ENCODE assay signal across 11 cellular contexts in genomic region chr1:156508955-156509234, GRCh38. TPM values are rescaled to one million over a fixed set of nuclear protein-coding genes. Genes with fewer than 3 reads are reported as not detected.
DNase-seq lines count a peak whose midpoint lies in the region; ATAC-seq and TF ChIP-seq lines count a peak whose summit lies in the region.
"Had no signal": no experiment of that assay in that cellular context is flagged by ENCODE, and none has a peak within 500 bp of the region (broad histone marks: within the 10 kb centered on the region; RNA-seq: fewer than 3 reads in every experiment).

No MANE protein-coding gene starts in this region.

- DNase-seq in activated T-cell treated with anti-CD3 and anti-CD28 coated beads, Interleukin-2, amount 50 U/mL, for 72 hours: no peak
- DNase-seq in activated T-cell treated with anti-CD3 and anti-CD28 coated beads, Interleukin-2, amount 50 U/mL, for 4 hours: no peak
- DNase-seq in naive thymus-derived CD8-positive, alpha-beta T cell: no peak
- no peak for DNase-seq in tibial artery
- DNase-seq in activated CD4-positive, CD25-positive, alpha-beta regulatory T cell treated with anti-CD3 and anti-CD28 coated beads, Interleukin-2, amount 50 U/mL, for 72 hours: no peak
- DNase-seq in effector CD4-positive, alpha-beta T cell: no peak
- DNase-seq: activated CD4-positive, alpha-beta T cell treated with anti-CD3 and anti-CD28 coated beads for 48 hours; NCI-H1436 treated with DMSO at 0.1 percent for 48 hours had no signal

- ATAC-seq in activated T-cell treated with anti-CD3 and anti-CD28 coated beads, Interleukin-2, amount 50 U/mL, for 72 hours (replicated peaks in 1 of 2): no peak
- ATAC-seq in activated T-cell treated with anti-CD3 and anti-CD28 coated beads, Interleukin-2, amount 50 U/mL, for 4 hours: no peak
- ATAC-seq in naive thymus-derived CD8-positive, alpha-beta T cell: no peak
- no peak for ATAC-seq in HG02884 (IDR thresholded peaks at IDR 0.05; ENCODE audit: unreplicated experiment)
- ATAC-seq: body of pancreas had no signal

- H3K9me3 ChIP-seq in tibial artery: no peaks in the 10 kb centered on the region
- H3K9me3 ChIP-seq: body of pancreas had no signal

- no peak overlapping the region for H3K27ac Mint-ChIP-seq in activated T-cell treated with anti-CD3 and anti-CD28 coated beads, Interleukin-2, amount 50 U/mL, for 72 hours
- H3K27ac Mint-ChIP-seq in dendritic cell treated with granulocyte-macrophage colony-stimulating factor and Interleukin-4, amounts not matched to agents 40 ng/mL and 50 ng/mL, for 4 days: peak overlapping the region; percentile 100
- peak overlapping the region; percentile 53 to 99 (median 96) for H3K27ac Mint-ChIP-seq in naive thymus-derived CD8-positive, alpha-beta T cell

- no peak overlapping the region for H3K4me3 ChIP-seq in tibial artery
- H3K4me3 ChIP-seq: body of pancreas had no signal

- H3K36me3 ChIP-seq in tibial artery: no peaks in the 10 kb centered on the region

- POLR2A ChIA-PET in naive thymus-derived CD8-positive, alpha-beta T cell (lab: Charles Lee): interaction anchor here (1.0 to 3.7 kb wide), 10 partner anchors 8 to 83 kb away, joined by 4 to 17 read pairs (median 6); partner anchors contain the start of genes MEF2D and NAXE

- TF ChIP-seq CTCF in tibial artery (IDR thresholded peaks at IDR 0.05): no peak

- peaks cover 0 to 2% of the 10 kb centered on the region in 2 donors for H3K9me3 Mint-ChIP-seq in activated T-cell treated with anti-CD3 and anti-CD28 coated beads, Interleukin-2, amount 50 U/mL, for 72 hours
- no peaks in the 10 kb centered on the region for H3K9me3 Mint-ChIP-seq in activated T-cell treated with anti-CD3 and anti-CD28 coated beads, Interleukin-2, amount 50 U/mL, for 4 hours
- H3K9me3 Mint-ChIP-seq in dendritic cell treated with granulocyte-macrophage colony-stimulating factor and Interleukin-4, amounts not matched to agents 40 ng/mL and 50 ng/mL, for 4 days: no peaks in the 10 kb centered on the region
- no peaks in the 10 kb centered on the region for H3K9me3 Mint-ChIP-seq in naive thymus-derived CD8-positive, alpha-beta T cell

- peak overlapping the region; percentile 94 to 100 for H3K27ac ChIP-seq in tibial artery

- H3K4me3 Mint-ChIP-seq in activated T-cell treated with anti-CD3 and anti-CD28 coated beads, Interleukin-2, amount 50 U/mL, for 72 hours: peak overlapping the region; percentile 82 to 91
- H3K4me3 Mint-ChIP-seq in activated T-cell treated with anti-CD3 and anti-CD28 coated beads, Interleukin-2, amount 50 U/mL, for 4 hours: no peak overlapping the region
- H3K4me3 Mint-ChIP-seq in dendritic cell treated with granulocyte-macrophage colony-stimulating factor and Interleukin-4, amounts not matched to agents 40 ng/mL and 50 ng/mL, for 4 days: no peak overlapping the region
- H3K4me3 Mint-ChIP-seq in naive thymus-derived CD8-positive, alpha-beta T cell: peak overlapping the region in 5 of 10 donors; percentile 10 to 78 (median 36)

- intact Hi-C loops in dendritic cell treated with granulocyte-macrophage colony-stimulating factor and Interleukin-4, amounts not matched to agents 40 ng/mL and 50 ng/mL, for 4 days (cut with micrococcal nuclease): no loop called here
- intact Hi-C loops in tibial artery (cut with DNase I; ENCODE audit: low total_unique reads): no loop called here

- no peaks in the 10 kb centered on the region for H3K27me3 ChIP-seq in tibial artery
- H3K27me3 ChIP-seq: body of pancreas had no signal

- peaks cover 0 to 66% (median 56%) of the 10 kb centered on the region in 4 donors for H3K4me1 ChIP-seq in tibial artery

- H3K36me3 Mint-ChIP-seq in activated T-cell treated with anti-CD3 and anti-CD28 coated beads, Interleukin-2, amount 50 U/mL, for 72 hours (ENCODE audit: insufficient read depth in 2 of 2): peaks cover 2 to 5% of the 10 kb centered on the region in 2 donors
- H3K36me3 Mint-ChIP-seq in activated T-cell treated with anti-CD3 and anti-CD28 coated beads, Interleukin-2, amount 50 U/mL, for 4 hours (ENCODE audit: insufficient read depth): no peaks in the 10 kb centered on the region
- no peaks in the 10 kb centered on the region for H3K36me3 Mint-ChIP-seq in dendritic cell treated with granulocyte-macrophage colony-stimulating factor and Interleukin-4, amounts not matched to agents 40 ng/mL and 50 ng/mL, for 4 days (ENCODE audit: low read depth)
- no peaks in the 10 kb centered on the region for H3K36me3 Mint-ChIP-seq in naive thymus-derived CD8-positive, alpha-beta T cell

- H3K4me1 Mint-ChIP-seq in activated T-cell treated with anti-CD3 and anti-CD28 coated beads, Interleukin-2, amount 50 U/mL, for 72 hours (ENCODE audit: low read depth): peaks cover 78% of the 10 kb centered on the region
- peaks cover 47% of the 10 kb centered on the region for H3K4me1 Mint-ChIP-seq in activated T-cell treated with anti-CD3 and anti-CD28 coated beads, Interleukin-2, amount 50 U/mL, for 4 hours (ENCODE audit: low read depth)
- peaks cover 65% of the 10 kb centered on the region for H3K4me1 Mint-ChIP-seq in dendritic cell treated with granulocyte-macrophage colony-stimulating factor and Interleukin-4, amounts not matched to agents 40 ng/mL and 50 ng/mL, for 4 days (ENCODE audit: low read depth)
- peaks cover 27 to 66% (median 63%) of the 10 kb centered on the region in 4 donors for H3K4me1 Mint-ChIP-seq in naive thymus-derived CD8-positive, alpha-beta T cell

- H3K27me3 Mint-ChIP-seq in activated T-cell treated with anti-CD3 and anti-CD28 coated beads, Interleukin-2, amount 50 U/mL, for 72 hours (ENCODE audit: low read depth): no peaks in the 10 kb centered on the region
- H3K27me3 Mint-ChIP-seq in activated T-cell treated with anti-CD3 and anti-CD28 coated beads, Interleukin-2, amount 50 U/mL, for 4 hours (ENCODE audit: low read depth): peaks cover 2% of the 10 kb centered on the region
- no peaks in the 10 kb centered on the region for H3K27me3 Mint-ChIP-seq in dendritic cell treated with granulocyte-macrophage colony-stimulating factor and Interleukin-4, amounts not matched to agents 40 ng/mL and 50 ng/mL, for 4 days
- H3K27me3 Mint-ChIP-seq in naive thymus-derived CD8-positive, alpha-beta T cell: peaks cover 0 to 5% (median 0%) of the 10 kb centered on the region in 5 donors

RNA-seq across cellular contexts. Expression of gene MEF2D, which starts 8.3 kb away (rescaled TPM):
- 10 to 100 TPM; 73.3 to 86.8 TPM for total RNA-seq in activated T-cell treated with anti-CD3 and anti-CD28 coated beads, Interleukin-2, amount 50 U/mL, for 72 hours
- total RNA-seq in activated T-cell treated with anti-CD3 and anti-CD28 coated beads, Interleukin-2, amount 50 U/mL, for 4 hours: 10 to 100 TPM; 42.5 to 50.9 (median 46.3) TPM
- 10 to 100 TPM; 69.4 to 73.2 TPM for total RNA-seq in naive thymus-derived CD8-positive, alpha-beta T cell
- polyA plus RNA-seq in naive thymus-derived CD8-positive, alpha-beta T cell: 10 to 100 TPM in 1 of 3 donors, 1 to 10 TPM in 2; 6.4 to 12.6 (median 6.7) TPM

Comparison
In these comparisons a context has a peak if more than half of its experiments do, and no peak if none do; other contexts are left out.
1. H3K4me3 Mint-ChIP-seq: peak in activated T-cell treated with anti-CD3 and anti-CD28 coated beads, Interleukin-2, amount 50 U/mL, for 72 hours (2 of 2); none in activated T-cell treated with anti-CD3 and anti-CD28 coated beads, Interleukin-2, amount 50 U/mL, for 4 hours (single experiment) and dendritic cell treated with granulocyte-macrophage colony-stimulating factor and Interleukin-4, amounts not matched to agents 40 ng/mL and 50 ng/mL, for 4 days (single experiment).